ENCODE assay signal across 22 cellular contexts in genomic region chr14:92517761-92518160, GRCh38. TPM values are rescaled to one million over a fixed set of nuclear protein-coding genes. Genes with fewer than 3 reads are reported as not detected.
DNase-seq lines count a peak whose midpoint lies in the region; ATAC-seq and TF ChIP-seq lines count a peak whose summit lies in the region.
"Had no signal": no experiment of that assay in that cellular context is flagged by ENCODE, and none has a peak within 500 bp of the region (broad histone marks: within the 10 kb centered on the region; RNA-seq: fewer than 3 reads in every experiment).

No MANE protein-coding gene starts in this region.

- peaks cover 58% of the 10 kb centered on the region for H3K4me1 ChIP-seq in CD8-positive, alpha-beta memory T cell (ENCODE audit: insufficient read depth, low read length)
- no peaks in the 10 kb centered on the region for H3K4me1 ChIP-seq in A673 (ENCODE audit: insufficient read depth, low read length, poor library complexity, severe bottlenecking)

- H3K27ac ChIP-seq in CD8-positive, alpha-beta memory T cell (ENCODE audit: low read depth, low read length) = no peak overlapping the region
- no peak overlapping the region for H3K27ac ChIP-seq in A673 (ENCODE audit: low read depth, low read length, poor library complexity, severe bottlenecking)
- H3K27ac ChIP-seq: C4-2B, gastrocnemius medialis had no signal

- peaks cover 1 to 8% (median 4%) of the 10 kb centered on the region in 3 donors for H3K36me3 Mint-ChIP-seq in CD8-positive, alpha-beta memory T cell
- peaks cover 5% of the 10 kb centered on the region for H3K36me3 Mint-ChIP-seq in T-cell
- H3K36me3 Mint-ChIP-seq in stimulated activated effector memory CD8-positive, alpha-beta T cell treated with anti-CD3 and anti-CD28 coated beads, Interleukin-12 subunit alpha, Interleukin-12 subunit beta, amount 100 ng/mL, for 72 hours = peaks cover 25% of the 10 kb centered on the region

- no peak for ATAC-seq in T-cell (replicated peaks in 1 of 4)
- ATAC-seq in stimulated activated effector memory CD8-positive, alpha-beta T cell treated with anti-CD3 and anti-CD28 coated beads, Interleukin-12 subunit alpha, Interleukin-12 subunit beta, amount 100 ng/mL, for 72 hours = no peak
- ATAC-seq: gastrocnemius medialis, K562, left colon, PC-3, SK-N-SH treated with all-trans-retinoic acid at 6 μM for 48 hours had no signal

- BruUV-seq in A673 (replicated peaks; lab: Mats Ljungman, UMichigan) = no TSS peak

- peak overlapping the region; percentile 75 to 94 (median 90) for H3K27ac Mint-ChIP-seq in CD8-positive, alpha-beta memory T cell
- H3K27ac Mint-ChIP-seq in T-cell = peak overlapping the region; percentile 26 to 72
- H3K27ac Mint-ChIP-seq in stimulated activated effector memory CD8-positive, alpha-beta T cell treated with anti-CD3 and anti-CD28 coated beads, Interleukin-12 subunit alpha, Interleukin-12 subunit beta, amount 100 ng/mL, for 72 hours = peak overlapping the region; percentile 97

- POLR2A ChIA-PET in CD8-positive, alpha-beta memory T cell (lab: Charles Lee) = interaction anchor here (0.6 to 1.8 kb wide), 2 partner anchors 14 kb away, joined by 5 to 10 read pairs; no protein-coding TSS in a partner anchor
- POLR2A ChIA-PET in T-cell (lab: Charles Lee) (interaction anchor here in 1 of 2 donors (0.7 kb wide), 1 partner anchor 14 kb away, joined by 3 read pairs; no protein-coding TSS in a partner anchor), A673 (lab: Charles Lee; ENCODE audit: low non-redundant PET) (no interaction called here)

- peaks cover 0 to 3% of the 10 kb centered on the region in 2 donors for H3K27me3 Mint-ChIP-seq in CD8-positive, alpha-beta memory T cell
- no peaks in the 10 kb centered on the region for H3K27me3 Mint-ChIP-seq in T-cell

- TF ChIP-seq CTCF in A673 (conservative IDR thresholded peaks at IDR 0.05; ENCODE audit: low read depth, low read length) = no peak

- no peak for DNase-seq in CD8-positive, alpha-beta memory T cell
- no peak for DNase-seq in T-cell
- peak; percentile 41 for DNase-seq in mesenteric fat pad (ENCODE audit: low spot score)
- no peak for DNase-seq in stimulated activated effector memory CD8-positive, alpha-beta T cell treated with anti-CD3 and anti-CD28 coated beads, Interleukin-12 subunit alpha, Interleukin-12 subunit beta, amount 100 ng/mL, for 72 hours (ENCODE audit: low spot score in 2 of 2)
- no peak for DNase-seq in A673 (ENCODE audit: low spot score)
- DNase-seq in NK-92 treated with Interleukin-12 subunit alpha and Interleukin-12 subunit beta, amount 100 ng/mL, for 24 hours (lab: John Stamatoyannopoulos, UW) = no peak
- DNase-seq in MG63 = no peak
- DNase-seq: activated CD4-positive, alpha-beta T cell treated with anti-CD3 and anti-CD28 coated beads for 1 hour; caudate nucleus; gastrocnemius medialis; hippocampal formation; left colon; mammary epithelial cell; NCI-H1436; NCI-H446; occipital lobe; PC-3; T-helper 2 cell had no signal

- H3K4me3 ChIP-seq in CD8-positive, alpha-beta memory T cell (ENCODE audit: low read length) = no peak overlapping the region
- H3K4me3 ChIP-seq in A673 (ENCODE audit: low read depth, low read length, poor library complexity, severe bottlenecking) (no peak overlapping the region), MG63 (no peak overlapping the region)
- H3K4me3 ChIP-seq: gastrocnemius medialis, HAP-1, K562 had no signal

- H3K4me1 Mint-ChIP-seq in CD8-positive, alpha-beta memory T cell = peaks cover 73 to 86% (median 75%) of the 10 kb centered on the region in 3 donors
- peaks cover 63 to 68% (median 66%) of the 10 kb centered on the region in 3 donors for H3K4me1 Mint-ChIP-seq in T-cell
- peaks cover 67% of the 10 kb centered on the region for H3K4me1 Mint-ChIP-seq in stimulated activated effector memory CD8-positive, alpha-beta T cell treated with anti-CD3 and anti-CD28 coated beads, Interleukin-12 subunit alpha, Interleukin-12 subunit beta, amount 100 ng/mL, for 72 hours

- H3K9me3 Mint-ChIP-seq in CD8-positive, alpha-beta memory T cell = no peaks in the 10 kb centered on the region
- H3K9me3 Mint-ChIP-seq in T-cell = peaks cover 0 to 9% (median 0%) of the 10 kb centered on the region in 3 donors
- H3K9me3 Mint-ChIP-seq in stimulated activated effector memory CD8-positive, alpha-beta T cell treated with anti-CD3 and anti-CD28 coated beads, Interleukin-12 subunit alpha, Interleukin-12 subunit beta, amount 100 ng/mL, for 72 hours = peaks cover 5% of the 10 kb centered on the region

- CTCF ChIA-PET in CD8-positive, alpha-beta memory T cell (lab: Charles Lee) = interaction anchor here (1.7 to 2.7 kb wide), 3 partner anchors 9 to 71 kb away, joined by 4 to 6 read pairs (median 5); no protein-coding TSS in a partner anchor
- CTCF ChIA-PET in T-cell (lab: Charles Lee) (no interaction called here), A673 (lab: Charles Lee) (no interaction called here)

- H3K4me3 Mint-ChIP-seq in CD8-positive, alpha-beta memory T cell = peak overlapping the region; percentile 35 to 85 (median 61)
- H3K4me3 Mint-ChIP-seq in T-cell = peak overlapping the region in 2 of 3 donors; percentile 4 to 41
- H3K4me3 Mint-ChIP-seq in stimulated activated effector memory CD8-positive, alpha-beta T cell treated with anti-CD3 and anti-CD28 coated beads, Interleukin-12 subunit alpha, Interleukin-12 subunit beta, amount 100 ng/mL, for 72 hours = peak overlapping the region; percentile 75

- intact Hi-C loops in A673 (cut with micrococcal nuclease; ENCODE audit: unreplicated experiment) = no loop called here

- no peaks in the 10 kb centered on the region for H3K36me3 ChIP-seq in CD8-positive, alpha-beta memory T cell (ENCODE audit: insufficient read depth, low read length)
- H3K36me3 ChIP-seq in A673 (ENCODE audit: insufficient read depth, low read length, poor library complexity, severe bottlenecking) (no peaks in the 10 kb centered on the region), MG63 (no peaks in the 10 kb centered on the region)
- H3K36me3 ChIP-seq: gastrocnemius medialis, HAP-1 had no signal

- no peaks in the 10 kb centered on the region for H3K27me3 ChIP-seq in CD8-positive, alpha-beta memory T cell (ENCODE audit: insufficient read depth, low read length, poor library complexity, severe bottlenecking)
- H3K27me3 ChIP-seq in A673 (replicated peaks; ENCODE audit: insufficient read depth, low read depth, low read length, poor library complexity) (no peaks in the 10 kb centered on the region), MG63 (no peaks in the 10 kb centered on the region)
- H3K27me3 ChIP-seq: gastrocnemius medialis had no signal

- no peaks in the 10 kb centered on the region for H3K9me3 ChIP-seq in CD8-positive, alpha-beta memory T cell (ENCODE audit: low read length)
- no peaks in the 10 kb centered on the region for H3K9me3 ChIP-seq in A673 (ENCODE audit: low read depth, low read length, poor library complexity, severe bottlenecking)
- no peaks in the 10 kb centered on the region for H3K9me3 ChIP-seq in MG63
- H3K9me3 ChIP-seq: gastrocnemius medialis, HAP-1 had no signal

RNA-seq across cellular contexts. Expression of gene RIN3, which starts 4.2 kb away (rescaled TPM):
- 10 to 100 TPM; 46.0 to 47.4 TPM for total RNA-seq in CD8-positive, alpha-beta memory T cell
- polyA plus RNA-seq in CD8-positive, alpha-beta memory T cell = 31.9 TPM
- total RNA-seq in T-cell (100 to 1,000 TPM in 2 of 5 donors, 10 to 100 TPM in 3; 89.9 to 107 (median 97.0) TPM), mesenteric fat pad (38.0 TPM), A673 (2021) (2.4 and 2.5 TPM in 2 replicates)
- 1.4 and 2.2 TPM in 2 replicates for total RNA-seq in MG63 (2014; rRNA removed; shearing (Covaris generic); ENCODE audit: low replicate concordance)

Comparison
In these comparisons a context has a peak if more than half of its experiments do, and no peak if none do; other contexts are left out.
1. H3K4me3 Mint-ChIP-seq: peak in every context shown above with its lines; median percentile 75 in stimulated activated effector memory CD8-positive, alpha-beta T cell treated with anti-CD3 and anti-CD28 coated beads, Interleukin-12 subunit alpha, Interleukin-12 subunit beta, amount 100 ng/mL, for 72 hours; 61 in CD8-positive, alpha-beta memory T cell; 22 in T-cell.
2. RNA of gene RIN3, which starts 4.2 kb away (total RNA-seq): 89.9 to 107 TPM in T-cell, 46.0 to 47.4 TPM in CD8-positive, alpha-beta memory T cell and 38.0 TPM in mesenteric fat pad (single experiment); 2.4 to 2.5 TPM in A673 and 1.4 to 2.2 TPM in MG63; every median in the first group is over 10 times any median in the second.
3. Peak in every context shown above with its lines, with median percentiles within 50 percentile points of each other: H3K27ac Mint-ChIP-seq.